In genomic region chr18:38940863-38941531, GRCh38 we compare ENCODE assay signal across 1 cellular context.
A peak's percentile ranks its signal among the peaks of the same experiment; 100 is the strongest.
TF ChIP-seq lines count a peak whose summit lies in the region.

No MANE protein-coding gene starts in this region.

TF ChIP-seq in K562, 482 proteins besides CTCF, POLR2A, EP300 and RAD21 (continued from another document):
- TF ChIP-seq ZNF318 (IDR thresholded peaks at IDR 0.05; ENCODE audit: borderline replicate concordance in 1 of 2, low read depth in 1 of 2) (peak in 1 of 2 experiments; percentile 93; a peak in 2 of 4 replicates), JUND (IDR thresholded peaks at IDR 0.05; ENCODE audit: borderline replicate concordance, low read depth, low read length) (peak; percentile 10; the same call in 1 of the 2 replicates), JUND (tag; IDR thresholded peaks at IDR 0.05; ENCODE audit: borderline replicate concordance, low read depth, low read length) (peak; percentile 55; the same call in 1 of the 3 replicates), ELF1 (tag; IDR thresholded peaks at IDR 0.05) (peak; percentile 76), NCOA1 (IDR thresholded peaks at IDR 0.05; ENCODE audit: low read depth) (peak; percentile 35; the same call in 1 of the 2 replicates), ATF3 (IDR thresholded peaks at IDR 0.05) (peak; percentile 46), ATF3 (CRISPR knock-in tag; conservative IDR thresholded peaks at IDR 0.05) (no peak), YY1 (IDR thresholded peaks at IDR 0.05; ENCODE audit: borderline replicate concordance in 1 of 3, control insufficient read depth in 1 of 3, extremely low read depth in 1 of 3, insufficient read depth in 3 of 3, insufficient read length in 1 of 3, insufficient replicate concordance in 2 of 3, low read depth in 1 of 3, low read length in 2 of 3) (peak in 1 of 3 experiments; percentile 18), ZBTB40 (IDR thresholded peaks at IDR 0.05) (peak; percentile 82), ZBTB40 (CRISPR knock-in tag; IDR thresholded peaks at IDR 0.05) (no peak), ARID4B (CRISPR knock-in tag; IDR thresholded peaks at IDR 0.05) (no peak), SRSF7 (optimal IDR thresholded peaks at IDR 0.05; ENCODE audit: low read depth, low read length) (no peak), NR2C2 (CRISPR knock-in tag; IDR thresholded peaks at IDR 0.05) (no peak), NR2C2 (tag; IDR thresholded peaks at IDR 0.05) (peak; percentile 49; the same call in 1 of the 2 replicates), NR2C1 (IDR thresholded peaks at IDR 0.05) (no peak), NR2C1 (tag; IDR thresholded peaks at IDR 0.05) (peak; percentile 29; the same call in 1 of the 2 replicates), IRF2 (CRISPR knock-in tag; IDR thresholded peaks at IDR 0.05) (peak; percentile 99), ATF1 (CRISPR knock-in tag; IDR thresholded peaks at IDR 0.05) (no peak), ATF1 (tag; IDR thresholded peaks at IDR 0.05) (0 out of 2 replicates have a peak, but pooled peaks have one; percentile 8)
